In genomic region chr17:76279742-76280287, GRCh38 we compare ENCODE assay signal across 13 cellular contexts. TPM values are rescaled to one million over a fixed set of nuclear protein-coding genes. Genes with fewer than 3 reads are reported as not detected.
DNase-seq lines count a peak whose midpoint lies in the region; ATAC-seq and TF ChIP-seq lines count a peak whose summit lies in the region.
"Had no signal": no experiment of that assay in that cellular context is flagged by ENCODE, and none has a peak within 500 bp of the region (broad histone marks: within the 10 kb centered on the region; RNA-seq: fewer than 3 reads in every experiment).

No MANE protein-coding gene starts in this region.

- H3K9me3 Mint-ChIP-seq in stimulated activated naive CD8-positive, alpha-beta T cell treated with anti-CD3 and anti-CD28 coated beads, Interleukin-15, amount 100 ng/mL, for 72 hours: no peaks in the 10 kb centered on the region
- H3K9me3 Mint-ChIP-seq in mesothelial cell of epicardium (no peaks in the 10 kb centered on the region), GM23338 (no peaks in the 10 kb centered on the region)
- H3K9me3 Mint-ChIP-seq: activated T-helper 17 cell treated with anti-CD3 and anti-CD28 coated beads, Interleukin-2, amount 50 U/mL, for 72 hours; stimulated activated naive CD8-positive, alpha-beta T cell treated with anti-CD3 and anti-CD28 coated beads, Interleukin-15, Interleukin-2, amounts not matched to agents 100 ng/mL and 50 ng/mL, for 24 hours had no signal

- H3K36me3 ChIP-seq in RWPE2 (ENCODE audit: low read depth): no peaks in the 10 kb centered on the region
- H3K36me3 ChIP-seq in GM23338 (ENCODE audit: insufficient read depth): no peaks in the 10 kb centered on the region
- H3K36me3 ChIP-seq in SJCRH30: no peaks in the 10 kb centered on the region
- H3K36me3 ChIP-seq in prostate gland: no peaks in the 10 kb centered on the region
- H3K36me3 ChIP-seq: breast epithelium had no signal

- DNase-seq in stimulated activated naive CD8-positive, alpha-beta T cell treated with anti-CD3 and anti-CD28 coated beads, Interleukin-15, amount 100 ng/mL, for 72 hours: no peak
- DNase-seq in stimulated activated naive CD8-positive, alpha-beta T cell treated with anti-CD3 and anti-CD28 coated beads, Interleukin-15, Interleukin-2, amounts not matched to agents 100 U/mL and 50 U/mL, for 24 hours: no peak
- no peak for DNase-seq in RWPE2 (ENCODE audit: low spot score)
- DNase-seq in mesothelial cell of epicardium (ENCODE audit: low spot score in 2 of 2, unreplicated experiment in 2 of 2): no peak
- DNase-seq in GM23338 (ENCODE audit: low spot score): no peak
- DNase-seq in SJCRH30: no peak
- DNase-seq in glomerular visceral epithelial cell (ENCODE audit: extremely low spot score): no peak
- DNase-seq in prostate gland (ENCODE audit: low spot score): no peak
- DNase-seq: cortex of kidney had no signal

- 85% methylated on average over 15 of the region's 15 CpGs for WGBS in prostate gland

- TF ChIP-seq CTCF in RWPE2 (IDR thresholded peaks at IDR 0.05; ENCODE audit: poor library complexity, severe bottlenecking) (peak; percentile 74), mesothelial cell of epicardium (IDR thresholded peaks at IDR 0.05; ENCODE audit: unreplicated experiment) (peak; percentile 34), GM23338 (conservative IDR thresholded peaks at IDR 0.05; ENCODE audit: low read depth in 2 of 2) (no peak), prostate gland (IDR thresholded peaks at IDR 0.05) (no peak)

- H3K9me3 ChIP-seq in RWPE2 (ENCODE audit: severe bottlenecking) (no peaks in the 10 kb centered on the region), SJCRH30 (replicated peaks) (no peaks in the 10 kb centered on the region), prostate gland (no peaks in the 10 kb centered on the region)
- H3K9me3 ChIP-seq: breast epithelium had no signal

- intact Hi-C loops in prostate gland (cut with DNase I): loop anchor here (2.0 to 10.0 kb wide), 2 partner anchors 97 to 265 kb away; no protein-coding TSS in a partner anchor

- no peaks in the 10 kb centered on the region for H4K20me1 ChIP-seq in GM23338 (replicated peaks; ENCODE audit: insufficient read depth)

- H3K4me1 ChIP-seq in RWPE2 (ENCODE audit: insufficient read depth, poor library complexity, severe bottlenecking) (no peaks in the 10 kb centered on the region), GM23338 (ENCODE audit: insufficient read depth) (no peaks in the 10 kb centered on the region), SJCRH30 (peaks cover 45% of the 10 kb centered on the region), prostate gland (replicated peaks) (peaks cover 6% of the 10 kb centered on the region)

- no peak overlapping the region for H3K4me3 Mint-ChIP-seq in stimulated activated naive CD8-positive, alpha-beta T cell treated with anti-CD3 and anti-CD28 coated beads, Interleukin-15, amount 100 ng/mL, for 72 hours
- no peak overlapping the region for H3K4me3 Mint-ChIP-seq in mesothelial cell of epicardium
- H3K4me3 Mint-ChIP-seq in GM23338: no peak overlapping the region; the same call in 2 of the 3 replicates
- H3K4me3 Mint-ChIP-seq: activated T-helper 17 cell treated with anti-CD3 and anti-CD28 coated beads, Interleukin-2, amount 50 U/mL, for 72 hours; stimulated activated naive CD8-positive, alpha-beta T cell treated with anti-CD3 and anti-CD28 coated beads, Interleukin-15, Interleukin-2, amounts not matched to agents 100 ng/mL and 50 ng/mL, for 24 hours had no signal

- H3K27ac Mint-ChIP-seq in stimulated activated naive CD8-positive, alpha-beta T cell treated with anti-CD3 and anti-CD28 coated beads, Interleukin-15, amount 100 ng/mL, for 72 hours: peak overlapping the region; percentile 77 to 86
- no peak overlapping the region for H3K27ac Mint-ChIP-seq in mesothelial cell of epicardium
- H3K27ac Mint-ChIP-seq in GM23338: no peak overlapping the region
- H3K27ac Mint-ChIP-seq: activated T-helper 17 cell treated with anti-CD3 and anti-CD28 coated beads, Interleukin-2, amount 50 U/mL, for 72 hours; stimulated activated naive CD8-positive, alpha-beta T cell treated with anti-CD3 and anti-CD28 coated beads, Interleukin-15, Interleukin-2, amounts not matched to agents 100 ng/mL and 50 ng/mL, for 24 hours had no signal

- no peaks in the 10 kb centered on the region for H3F3A ChIP-seq in GM23338 (replicated peaks; ENCODE audit: low read depth)

- no peak for ATAC-seq in stimulated activated naive CD8-positive, alpha-beta T cell treated with anti-CD3 and anti-CD28 coated beads, Interleukin-15, amount 100 ng/mL, for 72 hours
- ATAC-seq in stimulated activated naive CD8-positive, alpha-beta T cell treated with anti-CD3 and anti-CD28 coated beads, Interleukin-15, Interleukin-2, amounts not matched to agents 100 U/mL and 50 U/mL, for 24 hours: no peak
- ATAC-seq in RWPE2 (ENCODE audit: low read depth) (no peak), GM23338 (no peak)

- H3K27ac ChIP-seq in RWPE2 (ENCODE audit: poor library complexity, severe bottlenecking) (no peak overlapping the region), GM23338 (ENCODE audit: low read depth) (no peak overlapping the region), SJCRH30 (no peak overlapping the region), prostate gland (no peak overlapping the region)
- H3K27ac ChIP-seq: breast epithelium had no signal

- H2AFZ ChIP-seq in GM23338: no peak overlapping the region

- H3K27me3 Mint-ChIP-seq in stimulated activated naive CD8-positive, alpha-beta T cell treated with anti-CD3 and anti-CD28 coated beads, Interleukin-15, amount 100 ng/mL, for 72 hours: no peaks in the 10 kb centered on the region
- no peaks in the 10 kb centered on the region for H3K27me3 Mint-ChIP-seq in mesothelial cell of epicardium (ENCODE audit: low read depth)
- H3K27me3 Mint-ChIP-seq in GM23338 (ENCODE audit: insufficient read depth, low read depth, poor library complexity): peaks cover 4% of the 10 kb centered on the region
- H3K27me3 Mint-ChIP-seq: activated T-helper 17 cell treated with anti-CD3 and anti-CD28 coated beads, Interleukin-2, amount 50 U/mL, for 72 hours; stimulated activated naive CD8-positive, alpha-beta T cell treated with anti-CD3 and anti-CD28 coated beads, Interleukin-15, Interleukin-2, amounts not matched to agents 100 ng/mL and 50 ng/mL, for 24 hours had no signal

- no peak for TF ChIP-seq POLR2A in prostate gland (IDR thresholded peaks at IDR 0.05)

- H3K9me2 ChIP-seq in GM23338 (ENCODE audit: insufficient read depth): no peaks in the 10 kb centered on the region

- no peak overlapping the region for H3K4me2 ChIP-seq in GM23338

- H3K36me3 Mint-ChIP-seq in mesothelial cell of epicardium: no peaks in the 10 kb centered on the region
- no peaks in the 10 kb centered on the region for H3K36me3 Mint-ChIP-seq in GM23338 (ENCODE audit: low read depth)

- H3K4me3 ChIP-seq in RWPE2 (ENCODE audit: severe bottlenecking): no peak overlapping the region
- H3K4me3 ChIP-seq in GM23338: no peak overlapping the region
- H3K4me3 ChIP-seq in SJCRH30: no peak overlapping the region
- no peak overlapping the region for H3K4me3 ChIP-seq in prostate gland
- H3K4me3 ChIP-seq: breast epithelium had no signal

- H3K27me3 ChIP-seq in RWPE2 (ENCODE audit: insufficient read depth, poor library complexity, severe bottlenecking) (no peaks in the 10 kb centered on the region), GM23338 (ENCODE audit: insufficient read depth) (no peaks in the 10 kb centered on the region), SJCRH30 (no peaks in the 10 kb centered on the region), prostate gland (replicated peaks; ENCODE audit: insufficient read depth) (no peaks in the 10 kb centered on the region)
- H3K27me3 ChIP-seq: breast epithelium had no signal

- H3K4me1 Mint-ChIP-seq in stimulated activated naive CD8-positive, alpha-beta T cell treated with anti-CD3 and anti-CD28 coated beads, Interleukin-15, amount 100 ng/mL, for 72 hours: peaks cover 45% of the 10 kb centered on the region
- peaks cover 12% of the 10 kb centered on the region for H3K4me1 Mint-ChIP-seq in mesothelial cell of epicardium
- H3K4me1 Mint-ChIP-seq in GM23338: no peaks in the 10 kb centered on the region; the same call in 2 of the 3 replicates
- H3K4me1 Mint-ChIP-seq: activated T-helper 17 cell treated with anti-CD3 and anti-CD28 coated beads, Interleukin-2, amount 50 U/mL, for 72 hours had no signal

- no peaks in the 10 kb centered on the region for H3K79me2 ChIP-seq in GM23338 (replicated peaks; ENCODE audit: insufficient read depth)

RNA-seq across cellular contexts. Expression of gene UBALD2, which starts 14.7 kb away (rescaled TPM):
- total RNA-seq in mesothelial cell of epicardium: 25.3 to 26.4 TPM (median 25.7 TPM) in 3 replicates
- total RNA-seq in GM23338 (2014; rRNA removed; shearing (Covaris generic)): 3.1 and 3.5 TPM in 2 replicates
- 2.2 and 3.3 TPM in 2 replicates for polyA plus RNA-seq in GM23338 (2016; fragmentation: Nextera tagmentation; extraction: Ambion mirVana)
- total RNA-seq in SJCRH30 (2014; rRNA removed; shearing (Covaris generic)): 40.7 and 41.9 TPM in 2 replicates
- total RNA-seq in prostate gland: 10 to 100 TPM; 19.4 to 19.7 TPM

RNA-seq across cellular contexts. Expression of gene QRICH2, which starts 28.3 kb away (rescaled TPM):
- total RNA-seq in mesothelial cell of epicardium (7.2 to 8.6 TPM (median 7.7 TPM) in 3 replicates), prostate gland (1 to 10 TPM; 3.1 to 9.8 TPM)
- 3.7 and 4.0 TPM in 2 replicates for total RNA-seq in GM23338 (2014; rRNA removed; shearing (Covaris generic))
- polyA plus RNA-seq in GM23338 (2016; fragmentation: Nextera tagmentation; extraction: Ambion mirVana): 1.1 and 2.2 TPM in 2 replicates
- 2.7 and 3.5 TPM in 2 replicates for total RNA-seq in SJCRH30 (2014; rRNA removed; shearing (Covaris generic))

RNA-seq across cellular contexts. Expression of gene RNF157, which starts 39.5 kb away (rescaled TPM):
- total RNA-seq in mesothelial cell of epicardium (6.8 to 8.0 TPM (median 7.8 TPM) in 3 replicates), prostate gland (10 to 100 TPM in 1 of 2 donors, 1 to 10 TPM in 1; 1.6 to 47.5 TPM)
- 11.7 and 13.8 TPM in 2 replicates for total RNA-seq in GM23338 (2014; rRNA removed; shearing (Covaris generic))
- polyA plus RNA-seq in GM23338 (2016; fragmentation: Nextera tagmentation; extraction: Ambion mirVana): 7.8 and 8.5 TPM in 2 replicates
- 3.3 and 3.5 TPM in 2 replicates for total RNA-seq in SJCRH30 (2014; rRNA removed; shearing (Covaris generic))
- total RNA-seq: mammary epithelial cell had no signal

Comparison
In these comparisons a context has a peak if more than half of its experiments do, and no peak if none do; other contexts are left out.
1. H3K27ac Mint-ChIP-seq: peak in stimulated activated naive CD8-positive, alpha-beta T cell treated with anti-CD3 and anti-CD28 coated beads, Interleukin-15, amount 100 ng/mL, for 72 hours (2 of 2); none in mesothelial cell of epicardium (single experiment) and GM23338 (single experiment).
2. CTCF ChIP-seq: peak in RWPE2 (single experiment) and mesothelial cell of epicardium (single experiment); none in GM23338 (0 of 2) and prostate gland (0 of 4).